In genomic region chr22:27642104-27642800, GRCh38 we compare ENCODE assay signal across 18 cellular contexts.
A peak's percentile ranks its signal among the peaks of the same experiment; 100 is the strongest.
DNase-seq lines count a peak whose midpoint lies in the region; ATAC-seq and TF ChIP-seq lines count a peak whose summit lies in the region.
"Had no signal": no experiment of that assay in that cellular context is flagged by ENCODE, and none has a peak within 500 bp of the region (broad histone marks: within the 10 kb centered on the region; RNA-seq: fewer than 3 reads in every experiment).

No MANE protein-coding gene starts in this region.

- WGBS in psoas muscle, 3 donors: 27 to 30% (median 29%) methylated on average over 26 to 28 of the region's 28 CpGs
- 58% methylated on average over 26 to 28 of the region's 28 CpGs for WGBS in tibial nerve, 2 donors

- DNase-seq in G401 (ENCODE audit: low spot score) (peak; percentile 1), inferior parietal cortex (ENCODE audit: extremely low spot score) (peak; percentile 75), psoas muscle (peak; percentile 77 to 93), tibial nerve (ENCODE audit: low spot score in 2 of 2) (no peak), NCI-H1105 (lab: John Stamatoyannopoulos, UW) (no peak)
- DNase-seq: activated CD4-positive, alpha-beta T cell treated with anti-CD3 and anti-CD28 coated beads for 1 hour; activated gamma-delta T cell treated with Interleukin-2 at 50 U/mL for 16 hours; COR-L47; KBM-7; left ventricle myocardium superior; NCI-H1092 treated with DMSO at 0.1 percent for 48 hours; NCI-H226; SIG-M5; stimulated activated naive CD4-positive, alpha-beta T cell had no signal

- ATAC-seq in psoas muscle: peak; percentile 84 to 86 (median 85)
- ATAC-seq in HG02884 (IDR thresholded peaks at IDR 0.05; ENCODE audit: unreplicated experiment): no peak
- ATAC-seq in HG03565 (IDR thresholded peaks at IDR 0.05; ENCODE audit: unreplicated experiment): no peak
- ATAC-seq: left ventricle myocardium superior had no signal

- in situ Hi-C loops in G401 (cut with HindIII; ENCODE audit: low sequenced_read_pairs): no loop called here

- H3K27me3 ChIP-seq in psoas muscle (ENCODE audit: insufficient read depth in 3 of 3, low read length in 2 of 3) (no peaks in the 10 kb centered on the region), tibial nerve (no peaks in the 10 kb centered on the region)
- H3K27me3 ChIP-seq: vagina had no signal

- no peak for TF ChIP-seq CTCF in psoas muscle (IDR thresholded peaks at IDR 0.05)
- TF ChIP-seq CTCF in tibial nerve (IDR thresholded peaks at IDR 0.05): no peak

- no peak for TF ChIP-seq POLR2A in tibial nerve (IDR thresholded peaks at IDR 0.05)

- TF ChIP-seq EP300 in tibial nerve (IDR thresholded peaks at IDR 0.05): peak in 1 of 2 donors; percentile 60

- peak overlapping the region; percentile 97 for H3K27ac ChIP-seq in angular gyrus (ENCODE audit: low read depth, low read length)
- H3K27ac ChIP-seq in psoas muscle: peak overlapping the region; percentile 97
- H3K27ac ChIP-seq in tibial nerve: peak overlapping the region in 1 of 4 donors; percentile 65
- H3K27ac ChIP-seq: vagina had no signal

- H3K4me3 ChIP-seq in psoas muscle (no peak overlapping the region), tibial nerve (no peak overlapping the region)
- H3K4me3 ChIP-seq: vagina had no signal

- H3K4me1 ChIP-seq in psoas muscle: peaks cover 55% of the 10 kb centered on the region
- peaks cover 0 to 17% (median 2%) of the 10 kb centered on the region in 4 donors for H3K4me1 ChIP-seq in tibial nerve
- H3K4me1 ChIP-seq: vagina had no signal

- H3K9me3 ChIP-seq in psoas muscle: no peaks in the 10 kb centered on the region
- H3K9me3 ChIP-seq in tibial nerve: no peaks in the 10 kb centered on the region
- H3K9me3 ChIP-seq: vagina had no signal

- H3K36me3 ChIP-seq in psoas muscle (ENCODE audit: insufficient read depth in 1 of 2, low read depth in 1 of 2) (no peaks in the 10 kb centered on the region), tibial nerve (no peaks in the 10 kb centered on the region)
- H3K36me3 ChIP-seq: vagina had no signal

- intact Hi-C loops in psoas muscle (cut with DNase I): no loop called here

Comparison
In these comparisons a context has a peak if more than half of its experiments do, and no peak if none do; other contexts are left out.
1. DNase-seq: peak in G401 (single experiment), inferior parietal cortex (single experiment) and psoas muscle (2 of 2); none in tibial nerve (0 of 2) and NCI-H1105 (single experiment).
2. ATAC-seq: peak in psoas muscle (4 of 4); none in HG02884 (single experiment) and HG03565 (single experiment).